Comparison of ENCODE assay signal across 18 cellular contexts in the genomic region with DNA sequence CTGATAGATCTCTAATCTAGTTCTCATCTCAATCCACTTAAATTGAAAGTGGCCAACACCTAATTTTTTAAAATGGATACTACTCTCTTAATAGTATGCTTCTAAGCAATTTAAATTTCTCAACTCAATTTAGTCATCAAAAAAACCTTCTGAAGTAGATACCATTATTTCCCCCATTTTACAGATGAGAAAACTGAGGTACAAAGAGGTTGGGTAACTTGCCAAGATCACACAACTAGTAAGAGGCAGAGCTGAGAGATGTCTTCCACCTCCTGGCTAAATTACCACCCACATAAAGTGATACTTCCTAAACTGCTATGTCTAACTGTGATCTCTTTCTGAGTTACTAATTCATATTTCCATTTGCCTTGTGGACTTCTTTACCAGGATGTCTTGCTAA. TPM values are rescaled to one million over a fixed set of nuclear protein-coding genes. Genes with fewer than 3 reads are reported as not detected.
A peak's percentile ranks its signal among the peaks of the same experiment; 100 is the strongest.
DNase-seq lines count a peak whose midpoint lies in the region; ATAC-seq, FAIRE-seq and TF ChIP-seq lines count a peak whose summit lies in the region.
"Had no signal": no experiment of that assay in that cellular context is flagged by ENCODE, and none has a peak within 500 bp of the region (broad histone marks: within the 10 kb centered on the region; RNA-seq: fewer than 3 reads in every experiment).

No MANE protein-coding gene starts in this region.

- TF ChIP-seq RAD21 in HepG2 (CRISPR knock-in tag; IDR thresholded peaks at IDR 0.05), result no peak
- no peak for TF ChIP-seq RAD21 in K562 (CRISPR knock-in tag; conservative IDR thresholded peaks at IDR 0.05 in 1 of 2, IDR thresholded peaks at IDR 0.05 in 1 of 2)

- H3K36me3 Mint-ChIP-seq in T-helper 17 cell (ENCODE audit: low read depth), result peaks cover 9% of the 10 kb centered on the region
- peaks cover 4% of the 10 kb centered on the region for H3K36me3 Mint-ChIP-seq in Caco-2 (ENCODE audit: insufficient read depth, unreplicated experiment)
- peaks cover 6% of the 10 kb centered on the region for H3K36me3 Mint-ChIP-seq in mesothelial cell of epicardium

- TF ChIP-seq POLR2A in HepG2 (IDR thresholded peaks at IDR 0.05; ENCODE audit: insufficient read depth in 1 of 2, low read depth in 2 of 2, low read length in 2 of 2), result no peak
- TF ChIP-seq POLR2A in right lobe of liver (IDR thresholded peaks at IDR 0.05), result no peak
- no peak for TF ChIP-seq POLR2A in K562 (conservative IDR thresholded peaks at IDR 0.05)

- no peaks in the 10 kb centered on the region for H3K27me3 Mint-ChIP-seq in T-helper 17 cell
- no peaks in the 10 kb centered on the region for H3K27me3 Mint-ChIP-seq in Caco-2 (ENCODE audit: insufficient read depth, unreplicated experiment)
- no peaks in the 10 kb centered on the region for H3K27me3 Mint-ChIP-seq in mesothelial cell of epicardium (ENCODE audit: low read depth)
- H3K27me3 Mint-ChIP-seq: CD4-positive, alpha-beta memory T cell had no signal

- H3K9ac ChIP-seq in HepG2 (ENCODE audit: insufficient read depth, low read depth, low read length), result no peak overlapping the region
- H3K9ac ChIP-seq in K562 (ENCODE audit: insufficient read depth in 1 of 2, low read depth in 2 of 2, low read length in 2 of 2), result no peak overlapping the region
- no peak overlapping the region for H3K9ac ChIP-seq in mammary epithelial cell (ENCODE audit: insufficient read depth, low read length)

- intact Hi-C loops in HepG2 (cut with micrococcal nuclease; ENCODE audit: unreplicated experiment), result no loop called here
- intact Hi-C loops in right lobe of liver (cut with DNase I), result no loop called here
- intact Hi-C loops in K562 (cut with micrococcal nuclease), result no loop called here
- intact Hi-C loops in Caco-2 (cut with micrococcal nuclease; ENCODE audit: unreplicated experiment), result no loop called here
- intact Hi-C loops in mammary epithelial cell (cut with micrococcal nuclease), result no loop called here

- H3K4me1 ChIP-seq in HepG2 (ENCODE audit: insufficient read depth, low read length) (peaks cover 29% of the 10 kb centered on the region), right lobe of liver (peaks cover 0 to 19% (median 9%) of the 10 kb centered on the region in 4 donors), K562 (replicated peaks in 1 of 2; ENCODE audit: control insufficient read depth in 2 of 2, insufficient read depth in 2 of 2, low read length in 2 of 2) (peaks cover 4 to 16% of the 10 kb centered on the region in 2 experiments; a peak in 3 of 5 replicates), Caco-2 (peaks cover 27% of the 10 kb centered on the region), mammary epithelial cell (ENCODE audit: insufficient read depth, low read length) (peaks cover 3% of the 10 kb centered on the region)

- 0 out of 2 replicates have a peak, but pooled peaks cover 4% of the 10 kb centered on the region for H4K20me1 ChIP-seq in HepG2 (ENCODE audit: insufficient read depth, low read length)
- no peaks in the 10 kb centered on the region for H4K20me1 ChIP-seq in K562 (replicated peaks; ENCODE audit: control insufficient read depth, insufficient read depth, low read length)
- no peaks in the 10 kb centered on the region for H4K20me1 ChIP-seq in mammary epithelial cell (ENCODE audit: insufficient read depth, low read length)

- FAIRE-seq in HepG2 (lab: Jason Lieb, UNC) (no peak), K562 (lab: Jason Lieb, UNC) (no peak), urothelium cell line (lab: Jason Lieb, UNC) (peak; percentile 23)
- FAIRE-seq: GM12891, GM18507 had no signal

- H3K4me2 ChIP-seq in HepG2 (ENCODE audit: low read depth, low read length), result no peak overlapping the region
- no peak overlapping the region for H3K4me2 ChIP-seq in K562 (ENCODE audit: insufficient read depth, low read length)
- no peak overlapping the region for H3K4me2 ChIP-seq in mammary epithelial cell (ENCODE audit: insufficient read depth, low read depth, low read length)

- in situ Hi-C loops in HepG2 (cut with HindIII; ENCODE audit: extremely low pct_ligation_motif_present, low pct_unique_long_range_greater_than_20kb) (no loop called here), K562 (cut with MboI) (no loop called here), mammary epithelial cell (cut with MboI; ENCODE audit: low sequenced_read_pairs in 2 of 2) (no loop called here)

- dilution Hi-C loops in mammary epithelial cell (cut with HindIII; ENCODE audit: low sequenced_read_pairs), result no loop called here

- no peaks in the 10 kb centered on the region for H3K9me1 ChIP-seq in K562 (ENCODE audit: control insufficient read depth, insufficient read depth, low read length)

- H3K27me3 ChIP-seq in HepG2 (ENCODE audit: control insufficient read depth in 1 of 2, insufficient read depth in 2 of 2, low read length in 2 of 2) (no peaks in the 10 kb centered on the region), right lobe of liver (no peaks in the 10 kb centered on the region), K562 (ENCODE audit: control insufficient read depth in 2 of 2, insufficient read depth in 2 of 2, low read length in 2 of 2) (no peaks in the 10 kb centered on the region), Caco-2 (replicated peaks; ENCODE audit: control insufficient read depth, insufficient read depth, low read length) (no peaks in the 10 kb centered on the region), mammary epithelial cell (ENCODE audit: insufficient read depth, low read length) (no peaks in the 10 kb centered on the region)

- POLR2A ChIA-PET in HepG2 (lab: Yijun Ruan, JAX) (no interaction called here), K562 (lab: Yijun Ruan, JAX) (no interaction called here), Caco-2 (lab: Charles Lee) (no interaction called here)

- peaks cover 66% of the 10 kb centered on the region for H3K79me2 ChIP-seq in HepG2 (ENCODE audit: insufficient read depth, low read length)
- H3K79me2 ChIP-seq in K562 (ENCODE audit: control insufficient read depth, insufficient read depth, low read length), result peaks cover 93% of the 10 kb centered on the region
- H3K79me2 ChIP-seq in mammary epithelial cell (ENCODE audit: insufficient read depth, low read length), result peaks cover 91% of the 10 kb centered on the region

- CTCF ChIA-PET in HepG2 (lab: Yijun Ruan, JAX; ENCODE audit: low intra/inter-chr PET ratio, low total read pairs) (no interaction called here), K562 (lab: Yijun Ruan, JAX; ENCODE audit: low intra/inter-chr PET ratio) (no interaction called here), Caco-2 (lab: Charles Lee) (no interaction called here), mammary epithelial cell (lab: Charles Lee; ENCODE audit: low non-redundant PET) (no interaction called here)

- H3K4me3 ChIP-seq in HepG2 (replicated peaks in 1 of 3; ENCODE audit: insufficient read depth in 1 of 3, low read depth in 2 of 3, low read length in 3 of 3), result no peak overlapping the region
- no peak overlapping the region for H3K4me3 ChIP-seq in right lobe of liver
- no peak overlapping the region for H3K4me3 ChIP-seq in K562
- H3K4me3 ChIP-seq in Caco-2 (ENCODE audit: low read depth, low read length), result no peak overlapping the region
- H3K4me3 ChIP-seq in mammary epithelial cell (replicated peaks in 1 of 3; ENCODE audit: insufficient read depth in 1 of 3, low read depth in 2 of 3, low read length in 3 of 3), result no peak overlapping the region

- H3K9me3 Mint-ChIP-seq in Caco-2 (ENCODE audit: unreplicated experiment), result no peaks in the 10 kb centered on the region
- H3K9me3 Mint-ChIP-seq in mesothelial cell of epicardium, result no peaks in the 10 kb centered on the region

- H3K4me1 Mint-ChIP-seq in T-helper 17 cell (peaks cover 35% of the 10 kb centered on the region), Caco-2 (ENCODE audit: low read depth, unreplicated experiment) (peaks cover 28% of the 10 kb centered on the region), mesothelial cell of epicardium (peaks cover 9% of the 10 kb centered on the region)

- H3K4me3 Mint-ChIP-seq in T-helper 17 cell, result no peak overlapping the region
- no peak overlapping the region for H3K4me3 Mint-ChIP-seq in Caco-2 (ENCODE audit: unreplicated experiment)
- H3K4me3 Mint-ChIP-seq in mesothelial cell of epicardium, result no peak overlapping the region
- H3K4me3 Mint-ChIP-seq: CD4-positive, alpha-beta memory T cell had no signal

- TF ChIP-seq CTCF in HepG2 (CRISPR knock-in tag; IDR thresholded peaks at IDR 0.05) (no peak), right lobe of liver (IDR thresholded peaks at IDR 0.05) (no peak), K562 (IDR thresholded peaks at IDR 0.05 in 2 of 3, conservative IDR thresholded peaks at IDR 0.05 in 1 of 3; ENCODE audit: insufficient read depth in 2 of 3, low read depth in 1 of 3, low read length in 3 of 3) (no peak), Caco-2 (IDR thresholded peaks at IDR 0.05; ENCODE audit: insufficient read depth in 1 of 2, low read depth in 1 of 2, low read length in 1 of 2, severe bottlenecking in 1 of 2, unreplicated experiment in 1 of 2) (no peak), mesothelial cell of epicardium (IDR thresholded peaks at IDR 0.05; ENCODE audit: unreplicated experiment) (no peak), mammary epithelial cell (conservative IDR thresholded peaks at IDR 0.05 in 1 of 2, IDR thresholded peaks at IDR 0.05 in 1 of 2; ENCODE audit: extremely low read depth in 1 of 2, insufficient read depth in 1 of 2, low read depth in 1 of 2, low read length in 2 of 2) (no peak)

- TF ChIP-seq EP300 in HepG2 (IDR thresholded peaks at IDR 0.05; ENCODE audit: low read depth in 2 of 2, low read length in 2 of 2) (no peak), HepG2 (CRISPR knock-in tag; IDR thresholded peaks at IDR 0.05; ENCODE audit: borderline replicate concordance) (no peak), K562 (IDR thresholded peaks at IDR 0.05; ENCODE audit: low read length) (no peak)

- no peak for DNase-seq in HepG2 (ENCODE audit: low spot score)
- no peak for DNase-seq in right lobe of liver
- DNase-seq in T-helper 17 cell, result no peak
- no peak for DNase-seq in K562 (ENCODE audit: extremely low read depth in 1 of 4, low spot score in 3 of 4)
- DNase-seq in urothelium cell line (ENCODE audit: low spot score), result no peak
- no peak for DNase-seq in Caco-2
- no peak for DNase-seq in mesothelial cell of epicardium (ENCODE audit: low spot score in 2 of 2, unreplicated experiment in 2 of 2)
- no peak for DNase-seq in mammary epithelial cell
- DNase-seq: C1 segment of cervical spinal cord; CD4-positive, alpha-beta memory T cell; COR-L47; DMS153; DND-41; GOT3; H7; HCEC 1CT had no signal

- H3K27ac ChIP-seq in HepG2 (ENCODE audit: extremely low read length, insufficient read depth, low read length), result no peak overlapping the region
- no peak overlapping the region for H3K27ac ChIP-seq in right lobe of liver
- no peak overlapping the region for H3K27ac ChIP-seq in K562 (ENCODE audit: extremely low read depth, low read depth, low read length)
- no peak overlapping the region for H3K27ac ChIP-seq in mammary epithelial cell (ENCODE audit: insufficient read depth, low read depth, low read length)

- no TSS peak for BruUV-seq in HepG2 (replicated peaks; lab: Mats Ljungman, UMichigan)
- no TSS peak for BruUV-seq in K562 (replicated peaks; lab: Mats Ljungman, UMichigan)
- no TSS peak for BruUV-seq in Caco-2 (replicated peaks; lab: Mats Ljungman, UMichigan)
- BruUV-seq in mammary epithelial cell (replicated peaks; lab: Mats Ljungman, UMichigan), result no TSS peak

- no peaks in the 10 kb centered on the region for H3K9me3 ChIP-seq in HepG2 (ENCODE audit: low read length)
- no peaks in the 10 kb centered on the region for H3K9me3 ChIP-seq in right lobe of liver
- no peaks in the 10 kb centered on the region for H3K9me3 ChIP-seq in T-helper 17 cell (ENCODE audit: control insufficient read depth, low read length, poor library complexity, severe bottlenecking)
- H3K9me3 ChIP-seq in K562 (replicated peaks; ENCODE audit: control insufficient read depth, insufficient read depth, low read depth, low read length), result no peaks in the 10 kb centered on the region
- no peaks in the 10 kb centered on the region for H3K9me3 ChIP-seq in Caco-2
- no peaks in the 10 kb centered on the region for H3K9me3 ChIP-seq in mammary epithelial cell (replicated peaks; ENCODE audit: insufficient read depth, low read length)

- H3K36me3 ChIP-seq in HepG2 (replicated peaks in 1 of 2; ENCODE audit: control insufficient read depth in 1 of 2, insufficient read depth in 2 of 2, low read length in 2 of 2), result 0 out of 5 replicates have a peak, but pooled peaks cover 0 to 2% of the 10 kb centered on the region in 2 experiments
- no peaks in the 10 kb centered on the region for H3K36me3 ChIP-seq in right lobe of liver
- H3K36me3 ChIP-seq in K562 (ENCODE audit: control insufficient read depth, insufficient read depth, low read length), result peaks cover 4% of the 10 kb centered on the region
- H3K36me3 ChIP-seq in Caco-2 (ENCODE audit: control insufficient read depth, insufficient read depth, low read length), result 0 out of 2 replicates have a peak, but pooled peaks cover 1% of the 10 kb centered on the region
- no peaks in the 10 kb centered on the region for H3K36me3 ChIP-seq in mammary epithelial cell (ENCODE audit: insufficient read depth, low read length)

- no peak for ATAC-seq in HepG2
- ATAC-seq in right lobe of liver, result no peak
- no peak for ATAC-seq in T-helper 17 cell
- ATAC-seq in K562, result no peak

- H3K27ac Mint-ChIP-seq in T-helper 17 cell (peak overlapping the region; percentile 16), Caco-2 (ENCODE audit: unreplicated experiment) (no peak overlapping the region), mesothelial cell of epicardium (no peak overlapping the region)

- no peak overlapping the region for H2AFZ ChIP-seq in HepG2 (ENCODE audit: low read length)
- no peak overlapping the region for H2AFZ ChIP-seq in K562 (ENCODE audit: low read depth, low read length)
- H2AFZ ChIP-seq in mammary epithelial cell (ENCODE audit: low read depth, low read length), result no peak overlapping the region

RNA-seq across cellular contexts. Expression of a gene that starts 6.6 kb away (rescaled TPM):
- total RNA-seq in HepG2 (2016; rRNA removed; fragmentation: Illumina TruSeq; extraction: Trizol) (43.8 and 76.6 TPM in 2 replicates), right lobe of liver (10 to 100 TPM; 20.7 to 34.5 (median 24.6) TPM), T-helper 17 cell (10 to 100 TPM; 28.7 to 31.5 TPM), K562 (2014; rRNA removed) (20.1 and 24.1 TPM in 2 replicates), K562 (2014; rRNA removed; fragmentation: Illumina TruSeq; extraction: Trizol) (50.3 and 59.2 TPM in 2 replicates), K562 (2015; rRNA removed; fragmentation: Illumina TruSeq; extraction: Trizol) (30.4 and 35.2 TPM in 2 replicates), K562 (2021) (42.2 and 45.5 TPM in 2 replicates), Caco-2 (2022) (66.5 and 69.8 TPM in 2 replicates), mesothelial cell of epicardium (47.2 to 48.5 TPM (median 48.5 TPM) in 3 replicates), mammary epithelial cell (10 to 100 TPM; 67.0 to 78.8 TPM)
- total RNA-seq in HepG2 (2016; cell fraction: cytosol; rRNA removed; fragmentation: Illumina TruSeq; extraction: Trizol; ENCODE audit: low read depth), result 11.7 and 14.1 TPM in 2 replicates
- total RNA-seq in HepG2 (2016; cell fraction: insoluble cytoplasmic fraction; rRNA removed; fragmentation: Illumina TruSeq; extraction: Trizol), result 45.0 and 72.8 TPM in 2 replicates
- total RNA-seq in HepG2 (2016; cell fraction: membrane; rRNA removed; fragmentation: Illumina TruSeq; extraction: Trizol), result 37.8 and 39.6 TPM in 2 replicates
- 26.9 and 28.1 TPM in 2 replicates for total RNA-seq in HepG2 (2016; cell fraction: nucleus; rRNA removed; fragmentation: Illumina TruSeq; extraction: Trizol)
- polyA plus RNA-seq in HepG2 (2011; rRNA removed) (12.1 and 15.1 TPM in 2 replicates), K562 (2011; rRNA removed) (31.7 and 44.2 TPM in 2 replicates), K562 (2014; fragmentation: Illumina TruSeq; extraction: Trizol) (27.3 and 32.0 TPM in 2 replicates), K562 (2014; fragmentation: Nextera tagmentation; extraction: Ambion mirVana) (1 to 10 TPM; 5.7 to 7.7 TPM), K562 (2014; rRNA removed) (19.9 TPM in 2 replicates), mammary epithelial cell (24.1 TPM)
- polyA plus RNA-seq in HepG2 (2011; cell fraction: cytosol; rRNA removed), result 7.2 and 11.3 TPM in 2 replicates
- polyA plus RNA-seq in HepG2 (2011; cell fraction: nucleus; rRNA removed), result 5.2 and 7.2 TPM in 2 replicates
- 18.6 and 23.2 TPM in 2 replicates for polyA plus RNA-seq in HepG2 (2012)
- 3.3 and 4.7 TPM in 2 replicates for polyA plus RNA-seq in HepG2 (2016; cell fraction: cytosol; fragmentation: Illumina TruSeq; extraction: Trizol; ENCODE audit: low read depth)
- polyA plus RNA-seq in HepG2 (2016; cell fraction: insoluble cytoplasmic fraction; fragmentation: Illumina TruSeq; extraction: Trizol; ENCODE audit: low read depth), result 47.1 and 53.1 TPM in 2 replicates
- 14.6 and 15.6 TPM in 2 replicates for polyA plus RNA-seq in HepG2 (2016; cell fraction: membrane; fragmentation: Illumina TruSeq; extraction: Trizol; ENCODE audit: low read depth)
- polyA plus RNA-seq in HepG2 (2016; cell fraction: nucleus; fragmentation: Illumina TruSeq; extraction: Trizol; ENCODE audit: insufficient read depth, low read depth), result 19.0 and 22.3 TPM in 2 replicates
- polyA minus RNA-seq in HepG2 (2011; rRNA and poly(A)+ RNA removed; ENCODE audit: low replicate concordance), result 7.5 and 11.4 TPM in 2 replicates
- 17.1 and 20.3 TPM in 2 replicates for polyA minus RNA-seq in HepG2 (2011; cell fraction: cytosol; rRNA and poly(A)+ RNA removed)
- polyA minus RNA-seq in HepG2 (2011; cell fraction: nucleus; rRNA and poly(A)+ RNA removed), result 28.6 and 33.4 TPM in 2 replicates
- total RNA-seq in K562 (2011; cell fraction: chromatin; rRNA removed; ENCODE audit: low replicate concordance), result 10.9 and 58.0 TPM in 2 replicates
- total RNA-seq in K562 (2011; cell fraction: nucleolus; rRNA removed), result 8.3 and 8.9 TPM in 2 replicates
- total RNA-seq in K562 (2011; cell fraction: nucleoplasm; rRNA removed), result 17.5 and 29.0 TPM in 2 replicates
- 10.9 and 18.7 TPM in 2 replicates for polyA plus RNA-seq in K562 (2011; cell fraction: cytosol; rRNA removed)
- polyA plus RNA-seq in K562 (2011; cell fraction: nucleus; rRNA removed), result 9.1 and 12.9 TPM in 2 replicates
- 22.5 and 26.0 TPM in 2 replicates for polyA plus RNA-seq in K562 (2012)
- polyA minus RNA-seq in K562 (2011; rRNA and poly(A)+ RNA removed), result 51.2 and 62.9 TPM in 2 replicates
- 28.8 and 32.9 TPM in 2 replicates for polyA minus RNA-seq in K562 (2011; cell fraction: cytosol; rRNA and poly(A)+ RNA removed)
- polyA minus RNA-seq in K562 (2011; cell fraction: nucleus; rRNA and poly(A)+ RNA removed), result 11.3 and 16.1 TPM in 2 replicates
- 27.3 TPM for polyA minus RNA-seq in mammary epithelial cell

RNA-seq across cellular contexts. Expression of a gene that starts 6.7 kb away (rescaled TPM):
- 35.0 and 49.4 TPM in 2 replicates for total RNA-seq in HepG2 (2016; rRNA removed; fragmentation: Illumina TruSeq; extraction: Trizol)
- total RNA-seq in HepG2 (2016; cell fraction: cytosol; rRNA removed; fragmentation: Illumina TruSeq; extraction: Trizol; ENCODE audit: low read depth), result 7.9 and 8.0 TPM in 2 replicates
- total RNA-seq in HepG2 (2016; cell fraction: insoluble cytoplasmic fraction; rRNA removed; fragmentation: Illumina TruSeq; extraction: Trizol), result 32.1 and 50.3 TPM in 2 replicates
- 16.7 and 17.0 TPM in 2 replicates for total RNA-seq in HepG2 (2016; cell fraction: membrane; rRNA removed; fragmentation: Illumina TruSeq; extraction: Trizol)
- 27.4 and 31.2 TPM in 2 replicates for total RNA-seq in HepG2 (2016; cell fraction: nucleus; rRNA removed; fragmentation: Illumina TruSeq; extraction: Trizol)
- polyA plus RNA-seq in HepG2 (2011; rRNA removed), result 14.8 and 15.2 TPM in 2 replicates
- 8.0 and 12.4 TPM in 2 replicates for polyA plus RNA-seq in HepG2 (2011; cell fraction: cytosol; rRNA removed)
- 14.7 and 17.3 TPM in 2 replicates for polyA plus RNA-seq in HepG2 (2011; cell fraction: nucleus; rRNA removed)
- 15.2 and 16.3 TPM in 2 replicates for polyA plus RNA-seq in HepG2 (2012)
- polyA plus RNA-seq in HepG2 (2016; cell fraction: cytosol; fragmentation: Illumina TruSeq; extraction: Trizol; ENCODE audit: low read depth), result 1.7 and 2.0 TPM in 2 replicates
- 35.2 and 38.3 TPM in 2 replicates for polyA plus RNA-seq in HepG2 (2016; cell fraction: insoluble cytoplasmic fraction; fragmentation: Illumina TruSeq; extraction: Trizol; ENCODE audit: low read depth)
- polyA plus RNA-seq in HepG2 (2016; cell fraction: membrane; fragmentation: Illumina TruSeq; extraction: Trizol; ENCODE audit: low read depth), result 6.3 and 7.1 TPM in 2 replicates
- 21.5 and 26.5 TPM in 2 replicates for polyA plus RNA-seq in HepG2 (2016; cell fraction: nucleus; fragmentation: Illumina TruSeq; extraction: Trizol; ENCODE audit: insufficient read depth, low read depth)
- polyA minus RNA-seq in HepG2 (2011; rRNA and poly(A)+ RNA removed; ENCODE audit: low replicate concordance), result 24.6 and 53.9 TPM in 2 replicates
- 13.2 and 17.5 TPM in 2 replicates for polyA minus RNA-seq in HepG2 (2011; cell fraction: cytosol; rRNA and poly(A)+ RNA removed)
- polyA minus RNA-seq in HepG2 (2011; cell fraction: nucleus; rRNA and poly(A)+ RNA removed), result 58.5 and 62.4 TPM in 2 replicates
- 10 to 100 TPM; 18.1 to 25.1 (median 21.6) TPM for total RNA-seq in right lobe of liver
- total RNA-seq in T-helper 17 cell, result 10 to 100 TPM; 51.2 to 53.0 TPM
- 15.3 and 43.8 TPM in 2 replicates for total RNA-seq in K562 (2011; cell fraction: chromatin; rRNA removed; ENCODE audit: low replicate concordance)
- total RNA-seq in K562 (2011; cell fraction: nucleolus; rRNA removed), result 9.8 and 13.7 TPM in 2 replicates
- total RNA-seq in K562 (2011; cell fraction: nucleoplasm; rRNA removed), result 20.7 and 40.5 TPM in 2 replicates
- 12.7 and 16.1 TPM in 2 replicates for total RNA-seq in K562 (2014; rRNA removed)
- total RNA-seq in K562 (2014; rRNA removed; fragmentation: Illumina TruSeq; extraction: Trizol), result 32.6 and 37.5 TPM in 2 replicates
- total RNA-seq in K562 (2015; rRNA removed; fragmentation: Illumina TruSeq; extraction: Trizol), result 27.6 and 28.2 TPM in 2 replicates
- 30.9 and 34.4 TPM in 2 replicates for total RNA-seq in K562 (2021)
- polyA plus RNA-seq in K562 (2011; rRNA removed), result 27.0 and 35.6 TPM in 2 replicates
- 11.1 and 21.6 TPM in 2 replicates for polyA plus RNA-seq in K562 (2011; cell fraction: cytosol; rRNA removed)
- 12.4 and 17.5 TPM in 2 replicates for polyA plus RNA-seq in K562 (2011; cell fraction: nucleus; rRNA removed)
- polyA plus RNA-seq in K562 (2012), result 16.9 and 18.9 TPM in 2 replicates
- 25.8 and 29.7 TPM in 2 replicates for polyA plus RNA-seq in K562 (2014; fragmentation: Illumina TruSeq; extraction: Trizol)
- 10 to 100 TPM; 44.2 to 51.7 TPM for polyA plus RNA-seq in K562 (2014; fragmentation: Nextera tagmentation; extraction: Ambion mirVana)
- polyA plus RNA-seq in K562 (2014; rRNA removed), result 20.9 and 22.0 TPM in 2 replicates
- 49.6 and 57.8 TPM in 2 replicates for polyA minus RNA-seq in K562 (2011; rRNA and poly(A)+ RNA removed)
- polyA minus RNA-seq in K562 (2011; cell fraction: cytosol; rRNA and poly(A)+ RNA removed), result 17.8 and 19.0 TPM in 2 replicates
- 17.4 and 33.0 TPM in 2 replicates for polyA minus RNA-seq in K562 (2011; cell fraction: nucleus; rRNA and poly(A)+ RNA removed)
- 39.4 and 47.8 TPM in 2 replicates for total RNA-seq in Caco-2 (2022)
- 30.5 to 36.3 TPM (median 32.8 TPM) in 3 replicates for total RNA-seq in mesothelial cell of epicardium
- 10 to 100 TPM; 33.7 to 35.6 TPM for total RNA-seq in mammary epithelial cell
- polyA plus RNA-seq in mammary epithelial cell, result 21.5 TPM
- polyA minus RNA-seq in mammary epithelial cell, result 70.5 TPM
